In genomic region chr1:119139393-119139792, GRCh38 we compare ENCODE assay signal across 7 cellular contexts. TPM values are rescaled to one million over a fixed set of nuclear protein-coding genes. Genes with fewer than 3 reads are reported as not detected.
DNase-seq lines count a peak whose midpoint lies in the region; ATAC-seq and TF ChIP-seq lines count a peak whose summit lies in the region.

No MANE protein-coding gene starts in this region.

- H3K36me3 Mint-ChIP-seq in progenitor cell of endocrine pancreas (ENCODE audit: insufficient read depth) = peaks cover 3% of the 10 kb centered on the region

- TF ChIP-seq CTCF in GM10248 (IDR thresholded peaks at IDR 0.05; ENCODE audit: control extremely low read depth, extremely low read depth, low read depth, missing control alignments) = no peak
- TF ChIP-seq CTCF in OCI-LY7 (conservative IDR thresholded peaks at IDR 0.05; ENCODE audit: low read length) = no peak
- no peak for TF ChIP-seq CTCF in epithelial cell of esophagus (IDR thresholded peaks at IDR 0.05; ENCODE audit: insufficient read depth, low read depth, low read length, missing control alignments)
- no peak for TF ChIP-seq CTCF in progenitor cell of endocrine pancreas (IDR thresholded peaks at IDR 0.05; ENCODE audit: unreplicated experiment)

- H3K4me3 ChIP-seq in OCI-LY7 (ENCODE audit: low read depth, low read length, poor library complexity, severe bottlenecking) (peak overlapping the region; percentile 75), epithelial cell of esophagus (ENCODE audit: low read length) (peak overlapping the region; percentile 78), skeletal muscle tissue (ENCODE audit: low read length in 3 of 3) (peak overlapping the region; percentile 89 to 99 (median 95))

- H3K79me2 ChIP-seq in OCI-LY7 (ENCODE audit: insufficient read depth, low read depth, low read length) = peaks cover 24% of the 10 kb centered on the region; the same call in 1 of the 2 replicates

- intact Hi-C loops in OCI-LY7 (cut with micrococcal nuclease; ENCODE audit: unreplicated experiment) = no loop called here

- H3K27ac Mint-ChIP-seq in progenitor cell of endocrine pancreas = no peak overlapping the region

- H3K27me3 Mint-ChIP-seq in progenitor cell of endocrine pancreas = no peaks in the 10 kb centered on the region

- H3K27me3 ChIP-seq in skeletal muscle tissue (ENCODE audit: control insufficient read depth in 3 of 3, insufficient read depth in 3 of 3, low read length in 3 of 3) = no peaks in the 10 kb centered on the region

- POLR2A ChIA-PET in GM10248 (lab: Yijun Ruan, JAX) = no interaction called here
- POLR2A ChIA-PET in OCI-LY7 (lab: Charles Lee) = interaction anchor here (0.5 to 1.6 kb wide), 5 partner anchors 9 to 381 kb away, joined by 3 to 6 read pairs (median 3); no protein-coding TSS in a partner anchor

- no TSS peak for BruUV-seq in OCI-LY7 (replicated peaks; lab: Mats Ljungman, UMichigan)

- H3K36me3 ChIP-seq in OCI-LY7 (ENCODE audit: insufficient read depth, low read length) (no peaks in the 10 kb centered on the region; the same call in 1 of the 2 replicates), skeletal muscle tissue (ENCODE audit: control insufficient read depth in 3 of 3, insufficient read depth in 3 of 3, low read length in 3 of 3) (no peaks in the 10 kb centered on the region)

- H3K9me3 Mint-ChIP-seq in progenitor cell of endocrine pancreas (ENCODE audit: low read depth) = no peaks in the 10 kb centered on the region

- H3K9ac ChIP-seq in skeletal muscle tissue (ENCODE audit: low read depth in 1 of 3, low read length in 3 of 3) = peak overlapping the region; percentile 88 to 98 (median 92)

- peak overlapping the region; percentile 72 for H3K27ac ChIP-seq in OCI-LY7 (ENCODE audit: low read depth, low read length, poor library complexity, severe bottlenecking)
- H3K27ac ChIP-seq in skeletal muscle tissue (ENCODE audit: low read depth, low read length) = peak overlapping the region; percentile 97

- peaks cover 12% of the 10 kb centered on the region for H3K4me1 Mint-ChIP-seq in progenitor cell of endocrine pancreas (ENCODE audit: low read depth)

- ATAC-seq in GM21737 (IDR thresholded peaks at IDR 0.05; ENCODE audit: unreplicated experiment) (peak; percentile 29), HG03039 (IDR thresholded peaks at IDR 0.05; ENCODE audit: unreplicated experiment) (no peak)

- H3K4me1 ChIP-seq in OCI-LY7 (ENCODE audit: insufficient read depth, low read length, poor library complexity, severe bottlenecking) (peaks cover 27% of the 10 kb centered on the region), skeletal muscle tissue (ENCODE audit: control insufficient read depth in 3 of 3, insufficient read depth in 3 of 3, low read length in 3 of 3) (peaks cover 10 to 22% (median 13%) of the 10 kb centered on the region in 3 donors)

- H3K9me3 ChIP-seq in OCI-LY7 (ENCODE audit: low read length) (no peaks in the 10 kb centered on the region), skeletal muscle tissue (ENCODE audit: control insufficient read depth in 3 of 3, low read length in 3 of 3) (no peaks in the 10 kb centered on the region)

- peak overlapping the region; percentile 77 for H3K4me2 ChIP-seq in OCI-LY7 (ENCODE audit: low read length)

- H2AFZ ChIP-seq in OCI-LY7 (ENCODE audit: low read length) = peak overlapping the region; percentile 84

- CTCF ChIA-PET in GM10248 (lab: Yijun Ruan, JAX) = interaction anchor here (1.6 to 2.0 kb wide), 2 partner anchors 9 to 136 kb away, joined by 4 to 6 read pairs; no protein-coding TSS in a partner anchor
- CTCF ChIA-PET in OCI-LY7 (lab: Charles Lee; ENCODE audit: unreplicated experiment) = no interaction called here

- DNase-seq in GM10248 (ENCODE audit: extremely low spot score) (peak; percentile 28), OCI-LY7 (ENCODE audit: low spot score) (peak; percentile 53), epithelial cell of esophagus (ENCODE audit: low read depth) (no peak), progenitor cell of endocrine pancreas (ENCODE audit: low spot score, unreplicated experiment) (no peak)

- no peak overlapping the region for H3K4me3 Mint-ChIP-seq in progenitor cell of endocrine pancreas (ENCODE audit: low read depth)

- no peaks in the 10 kb centered on the region for H4K20me1 ChIP-seq in OCI-LY7 (ENCODE audit: insufficient read depth, low read length)

- H3K9me2 ChIP-seq in OCI-LY7 (ENCODE audit: insufficient read depth, low read length) = no peaks in the 10 kb centered on the region

RNA-seq across cellular contexts. Expression of gene WARS2, which starts 1.1 kb away (rescaled TPM):
- total RNA-seq in OCI-LY7 (2014; rRNA removed; shearing (Covaris generic)) = 8.9 and 11.0 TPM in 2 replicates
- total RNA-seq in OCI-LY7 (2022) = 7.0 and 9.1 TPM in 2 replicates
- 25.6 TPM for total RNA-seq in skeletal muscle tissue
- 14.5 and 14.8 TPM in 2 replicates for total RNA-seq in progenitor cell of endocrine pancreas

Comparison
In these comparisons a context has a peak if more than half of its experiments do, and no peak if none do; other contexts are left out.
1. DNase-seq: peak in GM10248 (single experiment) and OCI-LY7 (single experiment); none in epithelial cell of esophagus (single experiment) and progenitor cell of endocrine pancreas (single experiment).
2. Peak in every context shown above with its lines, with median percentiles within 50 percentile points of each other: H3K4me3 ChIP-seq.